Comparison of ENCODE assay signal across 1 cellular context in genomic region chr12:25827141-25827540, GRCh38.
TF ChIP-seq lines count a peak whose summit lies in the region.

No MANE protein-coding gene starts in this region.

TF ChIP-seq in IMR-90, 13 proteins besides CTCF, POLR2A, EP300 and RAD21:
- TF ChIP-seq SMC3 (IDR thresholded peaks at IDR 0.05; ENCODE audit: low read depth, low read length), result no peak
- TF ChIP-seq MAFK (IDR thresholded peaks at IDR 0.05; ENCODE audit: low read depth, low read length), result no peak
- no peak for TF ChIP-seq RFX5 (IDR thresholded peaks at IDR 0.05; ENCODE audit: low read depth, low read length)
- TF ChIP-seq MAZ (IDR thresholded peaks at IDR 0.05; ENCODE audit: borderline replicate concordance, low read depth, low read length), result no peak
- TF ChIP-seq CHD1 (IDR thresholded peaks at IDR 0.05; ENCODE audit: low read depth, low read length), result no peak
- no peak for TF ChIP-seq FOS (IDR thresholded peaks at IDR 0.05; ENCODE audit: low read depth, low read length)
- TF ChIP-seq MXI1 (IDR thresholded peaks at IDR 0.05; ENCODE audit: borderline replicate concordance, low read depth, low read length), result no peak
